Comparison of ENCODE assay signal across 8 cellular contexts in genomic region chr12:26195250-26195640, GRCh38. TPM values are rescaled to one million over a fixed set of nuclear protein-coding genes. Genes with fewer than 3 reads are reported as not detected.
A peak's percentile ranks its signal among the peaks of the same experiment; 100 is the strongest.
DNase-seq lines count a peak whose midpoint lies in the region; ATAC-seq and TF ChIP-seq lines count a peak whose summit lies in the region.

Gene SSPN (plus strand): TSS chr12:26195573. CDS start chr12:26195673, 100 bp downstream.

- peak; percentile 52 for DNase-seq in activated CD8-positive, alpha-beta memory T cell treated with anti-CD3 and anti-CD28 coated beads, Interleukin-2, amount 50 U/mL, for 48 hours
- DNase-seq in activated CD8-positive, alpha-beta memory T cell treated with anti-CD3 and anti-CD28 coated beads for 24 hours, result no peak
- peak; percentile 54 for DNase-seq in HT-29 (ENCODE audit: low spot score)
- DNase-seq in activated naive CD8-positive, alpha-beta T cell treated with anti-CD3 and anti-CD28 coated beads, Interleukin-2, amount 50 U/mL, for 24 hours, result peak; percentile 5
- DNase-seq in left ventricle myocardium superior, result peak; percentile 82
- DNase-seq in osteocyte (ENCODE audit: extremely low spot score, unreplicated experiment), result peak; percentile 88
- no peak for DNase-seq in stimulated activated naive CD4-positive, alpha-beta T cell (lab: John Stamatoyannopoulos, UW)

- intact Hi-C loops in left ventricle myocardium superior (cut with micrococcal nuclease), result no loop called here

- H3K27ac Mint-ChIP-seq in activated naive CD8-positive, alpha-beta T cell treated with anti-CD3 and anti-CD28 coated beads, Interleukin-2, amount 50 U/mL, for 24 hours, result no peak within 1 kb of the TSS
- peak within 1 kb of the TSS; percentile 92 for H3K27ac Mint-ChIP-seq in osteocyte (ENCODE audit: unreplicated experiment)

- no peaks in the 10 kb centered on the region for H3K9me3 Mint-ChIP-seq in activated naive CD8-positive, alpha-beta T cell treated with anti-CD3 and anti-CD28 coated beads, Interleukin-2, amount 50 U/mL, for 24 hours
- no peaks in the 10 kb centered on the region for H3K9me3 Mint-ChIP-seq in osteocyte (ENCODE audit: unreplicated experiment)

- H3K4me1 Mint-ChIP-seq in activated naive CD8-positive, alpha-beta T cell treated with anti-CD3 and anti-CD28 coated beads, Interleukin-2, amount 50 U/mL, for 24 hours, result peaks cover 6% of the 10 kb centered on the region
- peaks cover 30% of the 10 kb centered on the region for H3K4me1 Mint-ChIP-seq in osteocyte (ENCODE audit: unreplicated experiment)

- ATAC-seq in activated naive CD8-positive, alpha-beta T cell treated with anti-CD3 and anti-CD28 coated beads, Interleukin-2, amount 50 U/mL, for 24 hours, result peak; percentile 15
- ATAC-seq in left ventricle myocardium superior (peak; percentile 83), GM21619 (IDR thresholded peaks at IDR 0.05; ENCODE audit: unreplicated experiment) (no peak)

- H3K27me3 Mint-ChIP-seq in activated naive CD8-positive, alpha-beta T cell treated with anti-CD3 and anti-CD28 coated beads, Interleukin-2, amount 50 U/mL, for 24 hours, result peaks cover 52% of the 10 kb centered on the region
- H3K27me3 Mint-ChIP-seq in osteocyte (ENCODE audit: unreplicated experiment), result no peaks in the 10 kb centered on the region

- no peaks in the 10 kb centered on the region for H3K36me3 Mint-ChIP-seq in activated naive CD8-positive, alpha-beta T cell treated with anti-CD3 and anti-CD28 coated beads, Interleukin-2, amount 50 U/mL, for 24 hours (ENCODE audit: low read depth)
- H3K36me3 Mint-ChIP-seq in osteocyte (ENCODE audit: unreplicated experiment), result no peaks in the 10 kb centered on the region

- peak within 1 kb of the TSS; percentile 76 for H3K4me3 Mint-ChIP-seq in activated naive CD8-positive, alpha-beta T cell treated with anti-CD3 and anti-CD28 coated beads, Interleukin-2, amount 50 U/mL, for 24 hours
- H3K4me3 Mint-ChIP-seq in osteocyte (ENCODE audit: unreplicated experiment), result peak within 1 kb of the TSS; percentile 88

- TF ChIP-seq CTCF in osteocyte (IDR thresholded peaks at IDR 0.05), result no peak

RNA-seq across cellular contexts. Expression of gene SSPN, which starts in this region (rescaled TPM):
- total RNA-seq in HT-29 (2014; rRNA removed; shearing (Covaris generic)), result 3.2 and 10.6 TPM in 2 replicates
- 56.4 TPM for total RNA-seq in left ventricle myocardium superior
- total RNA-seq in osteocyte, result 19.2 and 23.3 TPM in 2 replicates

Comparison
In these comparisons a context has a peak if more than half of its experiments do, and no peak if none do; other contexts are left out.
1. DNase-seq: peak in activated CD8-positive, alpha-beta memory T cell treated with anti-CD3 and anti-CD28 coated beads, Interleukin-2, amount 50 U/mL, for 48 hours (single experiment), HT-29 (single experiment), activated naive CD8-positive, alpha-beta T cell treated with anti-CD3 and anti-CD28 coated beads, Interleukin-2, amount 50 U/mL, for 24 hours (single experiment), left ventricle myocardium superior (single experiment) and osteocyte (single experiment); none in activated CD8-positive, alpha-beta memory T cell treated with anti-CD3 and anti-CD28 coated beads for 24 hours (single experiment) and stimulated activated naive CD4-positive, alpha-beta T cell (0 of 6).